Comparison of ENCODE assay signal across 25 cellular contexts in the genomic region with DNA sequence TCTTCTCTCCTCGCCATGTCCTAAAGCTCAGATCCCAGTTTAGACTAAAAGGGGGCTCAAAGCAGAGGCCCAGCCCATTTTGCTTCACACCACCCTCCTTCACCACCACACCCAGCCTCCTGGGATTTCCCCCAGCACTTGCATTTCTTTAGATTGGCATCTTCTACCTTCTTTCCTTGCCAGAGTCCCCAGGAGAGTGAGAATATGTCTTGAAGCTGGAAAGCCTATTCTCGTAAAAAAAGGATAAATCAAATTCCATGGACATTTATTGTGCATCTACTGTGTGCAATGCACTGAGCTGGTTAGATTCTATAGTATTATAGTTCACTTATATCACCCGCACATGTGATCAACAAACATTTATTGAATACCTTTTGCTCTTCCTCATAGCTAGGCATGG. TPM values are rescaled to one million over a fixed set of nuclear protein-coding genes. Genes with fewer than 3 reads are reported as not detected.
DNase-seq lines count a peak whose midpoint lies in the region; ATAC-seq and TF ChIP-seq lines count a peak whose summit lies in the region.
"Had no signal": no experiment of that assay in that cellular context is flagged by ENCODE, and none has a peak within 500 bp of the region (broad histone marks: within the 10 kb centered on the region; RNA-seq: fewer than 3 reads in every experiment).

No MANE protein-coding gene starts in this region.

- peaks cover 80 to 83% of the 10 kb centered on the region in 2 donors for H3K4me1 Mint-ChIP-seq in natural killer cell
- H3K4me1 Mint-ChIP-seq in natural killer cell treated with Interleukin-12 subunit alpha and Interleukin-12 subunit beta and Interleukin-15 and Interleukin-18, amount 100 ng/mL, for 72 hours (ENCODE audit: low read depth in 2 of 2) = peaks cover 54 to 73% of the 10 kb centered on the region in 2 donors
- H3K4me1 Mint-ChIP-seq in T-helper 17 cell = peaks cover 51% of the 10 kb centered on the region

- peak overlapping the region; percentile 30 for H3K9ac ChIP-seq in iPS-15b (ENCODE audit: low read depth, low read length)
- H3K9ac ChIP-seq: SK-N-SH had no signal

- H3K4me3 Mint-ChIP-seq in natural killer cell = peak overlapping the region; percentile 17
- H3K4me3 Mint-ChIP-seq in natural killer cell treated with Interleukin-12 subunit alpha and Interleukin-12 subunit beta and Interleukin-15 and Interleukin-18, amount 100 ng/mL, for 72 hours = no peak overlapping the region
- no peak overlapping the region for H3K4me3 Mint-ChIP-seq in T-helper 17 cell
- H3K4me3 Mint-ChIP-seq: activated CD4-positive, alpha-beta memory T cell treated with anti-CD3 and anti-CD28 coated beads for 36 hours; CD14-positive monocyte had no signal

- peaks cover 4% of the 10 kb centered on the region for H3K4me1 ChIP-seq in iPS-15b (ENCODE audit: control insufficient read depth, insufficient read depth, low read length)
- H3K4me1 ChIP-seq: psoas muscle had no signal

- H3K9me3 Mint-ChIP-seq in natural killer cell = peaks cover 0 to 2% of the 10 kb centered on the region in 2 donors
- H3K9me3 Mint-ChIP-seq in natural killer cell treated with Interleukin-12 subunit alpha and Interleukin-12 subunit beta and Interleukin-15 and Interleukin-18, amount 100 ng/mL, for 72 hours = no peaks in the 10 kb centered on the region
- H3K9me3 Mint-ChIP-seq: activated CD4-positive, alpha-beta memory T cell treated with anti-CD3 and anti-CD28 coated beads for 36 hours had no signal

- H3K36me3 Mint-ChIP-seq in natural killer cell = no peaks in the 10 kb centered on the region
- no peaks in the 10 kb centered on the region for H3K36me3 Mint-ChIP-seq in natural killer cell treated with Interleukin-12 subunit alpha and Interleukin-12 subunit beta and Interleukin-15 and Interleukin-18, amount 100 ng/mL, for 72 hours
- peaks cover 2% of the 10 kb centered on the region for H3K36me3 Mint-ChIP-seq in T-helper 17 cell (ENCODE audit: low read depth)

- H3K27ac Mint-ChIP-seq in natural killer cell (peak overlapping the region in 1 of 2 donors; percentile 50), T-helper 17 cell (peak overlapping the region; percentile 63)
- peak overlapping the region in 1 of 2 donors; percentile 18 for H3K27ac Mint-ChIP-seq in natural killer cell treated with Interleukin-12 subunit alpha and Interleukin-12 subunit beta and Interleukin-15 and Interleukin-18, amount 100 ng/mL, for 72 hours
- H3K27ac Mint-ChIP-seq: activated CD4-positive, alpha-beta memory T cell treated with anti-CD3 and anti-CD28 coated beads for 36 hours; CD14-positive monocyte had no signal

- no peaks in the 10 kb centered on the region for H3K27me3 ChIP-seq in iPS-15b (ENCODE audit: control insufficient read depth, insufficient read depth, low read length)
- H3K27me3 ChIP-seq: breast epithelium had no signal

- no peak overlapping the region for H3K4me3 ChIP-seq in iPS-15b (ENCODE audit: low read depth, low read length)
- H3K4me3 ChIP-seq: breast epithelium, HAP-1, lung, psoas muscle had no signal

- DNase-seq in natural killer cell (no peak), T-helper 17 cell (no peak), foreskin melanocyte (no peak)
- DNase-seq in natural killer cell treated with Interleukin-12 subunit alpha and Interleukin-12 subunit beta and Interleukin-15 and Interleukin-18, amount 100 ng/mL, for 72 hours (ENCODE audit: low spot score) = no peak
- no peak for DNase-seq in effector CD8-positive, alpha-beta T cell (lab: John Stamatoyannopoulos, UW)
- DNase-seq: ACHN; activated CD4-positive, alpha-beta memory T cell treated with anti-CD3 and anti-CD28 coated beads for 36 hours; activated CD4-positive, CD25-positive, alpha-beta regulatory T cell; activated effector memory CD4-positive, alpha-beta T cell treated with anti-CD3 and anti-CD28 coated beads, Interleukin-2, amount 50 U/mL, for 16 hours; amygdala; EL; NCI-H2081; NCI-H345; NCI-H748 treated with DMSO at 0.1 percent for 48 hours; nucleus accumbens; psoas muscle; SK-N-SH; substantia nigra had no signal

- ATAC-seq in natural killer cell = no peak
- no peak for ATAC-seq in natural killer cell treated with Interleukin-12 subunit alpha and Interleukin-12 subunit beta and Interleukin-15 and Interleukin-18, amount 100 ng/mL, for 72 hours
- ATAC-seq in T-helper 17 cell = no peak
- ATAC-seq in GM18909 (IDR thresholded peaks at IDR 0.05; ENCODE audit: poor library complexity, unreplicated experiment) = no peak
- no peak for ATAC-seq in GM21515 (IDR thresholded peaks at IDR 0.05; ENCODE audit: unreplicated experiment)

- H3K9me3 ChIP-seq in T-helper 17 cell (ENCODE audit: control insufficient read depth, low read length, poor library complexity, severe bottlenecking) = no peaks in the 10 kb centered on the region
- no peaks in the 10 kb centered on the region for H3K9me3 ChIP-seq in iPS-15b (ENCODE audit: control insufficient read depth, insufficient read depth, low read length)
- H3K9me3 ChIP-seq: breast epithelium, HAP-1, psoas muscle, SK-N-SH had no signal

- H3K27me3 Mint-ChIP-seq in natural killer cell (ENCODE audit: low read depth in 2 of 2) (peaks cover 0 to 3% of the 10 kb centered on the region in 2 donors), T-helper 17 cell (no peaks in the 10 kb centered on the region)
- H3K27me3 Mint-ChIP-seq in natural killer cell treated with Interleukin-12 subunit alpha and Interleukin-12 subunit beta and Interleukin-15 and Interleukin-18, amount 100 ng/mL, for 72 hours = no peaks in the 10 kb centered on the region

- H3K36me3 ChIP-seq in iPS-15b (ENCODE audit: control insufficient read depth, insufficient read depth, low read length) = no peaks in the 10 kb centered on the region
- H3K36me3 ChIP-seq: breast epithelium had no signal

- no peak for TF ChIP-seq CTCF in natural killer cell (IDR thresholded peaks at IDR 0.05)

- intact Hi-C loops in natural killer cell (cut with micrococcal nuclease) = no loop called here

RNA-seq across cellular contexts. Expression of a gene that starts 10.2 kb away (rescaled TPM):
- total RNA-seq in natural killer cell (10 to 100 TPM; 11.5 to 16.0 (median 13.5) TPM), T-helper 17 cell (1 to 10 TPM; 8.6 to 8.7 TPM)
- total RNA-seq in natural killer cell treated with Interleukin-12 subunit alpha and Interleukin-12 subunit beta and Interleukin-15 and Interleukin-18, amount 100 ng/mL, for 72 hours = 10 to 100 TPM in 1 of 2 donors, 1 to 10 TPM in 1; 9.6 to 11.5 TPM

RNA-seq across cellular contexts. Expression of a gene that starts 39.7 kb away (rescaled TPM):
- total RNA-seq in natural killer cell (under 1 TPM in 1 of 3 donors, not detected in 2; 0.15 TPM), T-helper 17 cell (under 1 TPM in 1 of 2 donors, not detected in 1; 0.30 TPM)
- total RNA-seq in natural killer cell treated with Interleukin-12 subunit alpha and Interleukin-12 subunit beta and Interleukin-15 and Interleukin-18, amount 100 ng/mL, for 72 hours = not detected
- total RNA-seq: activated CD4-positive, alpha-beta memory T cell treated with anti-CD3 and anti-CD28 coated beads for 36 hours had no signal
